ENCODE assay signal across 9 cellular contexts in genomic region chr15:72020799-72021198, GRCh38.
"Had no signal": no experiment of that assay in that cellular context is flagged by ENCODE, and none has a peak within 500 bp of the region (broad histone marks: within the 10 kb centered on the region; RNA-seq: fewer than 3 reads in every experiment).

No MANE protein-coding gene starts in this region.

- H3K4me3 ChIP-seq: GM23248, HAP-1, K562 had no signal

- H3K4me1 ChIP-seq: HAP-1 had no signal

- H3K27ac ChIP-seq: GM23248 had no signal

- DNase-seq: GM23248, GOT3, H7, HFFc6, IMR-90 had no signal

- H3K36me3 ChIP-seq: HAP-1 had no signal

- H3K9me3 ChIP-seq: HAP-1 had no signal

- FAIRE-seq: HTR-8/SVneo, K562 had no signal

- ATAC-seq: HCT116, K562 had no signal
